In the genomic region with DNA sequence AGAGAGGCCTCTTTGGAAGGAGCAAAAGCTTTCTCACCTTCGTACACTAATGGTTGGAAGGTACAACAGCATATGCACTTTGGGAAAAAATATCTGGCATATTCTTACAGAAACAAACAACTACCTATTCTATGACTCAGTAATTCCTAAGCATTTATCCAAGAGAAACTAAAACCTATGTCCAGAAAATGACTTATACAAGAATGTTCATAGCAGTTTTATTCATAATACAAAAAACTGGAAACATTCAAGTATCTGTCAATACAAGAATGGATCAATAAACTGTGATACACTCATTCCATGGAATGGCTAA, we compare ENCODE assay signal across 22 cellular contexts.
"Had no signal": no experiment of that assay in that cellular context is flagged by ENCODE, and none has a peak within 500 bp of the region (broad histone marks: within the 10 kb centered on the region; RNA-seq: fewer than 3 reads in every experiment).

No MANE protein-coding gene starts in this region.

- H3K4me1 ChIP-seq: right atrium auricular region, spleen, testis, upper lobe of left lung had no signal

- H3K9me3 ChIP-seq: gastroesophageal sphincter, right atrium auricular region, spleen, testis, upper lobe of left lung, vagina had no signal

- H3K36me3 Mint-ChIP-seq: activated CD8-positive, alpha-beta memory T cell treated with anti-CD3 and anti-CD28 coated beads, Interleukin-2, amount 10 ng/mL, durations not matched to agents 7 days and 5 days; activated naive CD4-positive, alpha-beta T cell treated with anti-CD3 and anti-CD28 coated beads, Interleukin-2, amount 50 U/mL, for 72 hours; memory B cell; natural killer cell had no signal

- H3K27me3 Mint-ChIP-seq: activated CD4-positive, alpha-beta T cell treated with anti-CD3 and anti-CD28 coated beads for 36 hours; activated CD8-positive, alpha-beta memory T cell treated with anti-CD3 and anti-CD28 coated beads, Interleukin-2, amount 10 ng/mL, durations not matched to agents 7 days and 5 days; central memory CD8-positive, alpha-beta T cell; memory B cell had no signal

- H3K4me1 Mint-ChIP-seq: activated CD4-positive, alpha-beta T cell treated with anti-CD3 and anti-CD28 coated beads for 36 hours; central memory CD8-positive, alpha-beta T cell; memory B cell; natural killer cell had no signal

- H3K27ac ChIP-seq: epithelial cell of prostate, gastroesophageal sphincter, right atrium auricular region, spleen, testis, upper lobe of left lung, vagina had no signal

- H3K4me3 Mint-ChIP-seq: activated CD4-positive, alpha-beta T cell treated with anti-CD3 and anti-CD28 coated beads for 36 hours; activated CD8-positive, alpha-beta memory T cell treated with anti-CD3 and anti-CD28 coated beads, Interleukin-2, amount 10 ng/mL, durations not matched to agents 7 days and 5 days; activated CD8-positive, alpha-beta T cell treated with anti-CD3 and anti-CD28 coated beads, Interleukin-2, amount 10 ng/mL, durations not matched to agents 7 days and 5 days; activated T-cell treated with anti-CD3 and anti-CD28 coated beads, Interleukin-2, amount 50 U/mL, for 72 hours; central memory CD8-positive, alpha-beta T cell; memory B cell; natural killer cell had no signal

- DNase-seq: activated CD4-positive, alpha-beta T cell treated with anti-CD3 and anti-CD28 coated beads for 36 hours; activated CD4-positive, CD25-positive, alpha-beta regulatory T cell; activated CD8-positive, alpha-beta memory T cell treated with anti-CD3 and anti-CD28 coated beads, Interleukin-2, amount 10 ng/mL, durations not matched to agents 7 days and 5 days; activated naive CD4-positive, alpha-beta T cell; activated T-cell treated with anti-CD3 and anti-CD28 coated beads, Interleukin-2, amount 50 U/mL, for 72 hours; anterior cingulate cortex; effector CD8-positive, alpha-beta T cell; hippocampal formation; left colon; natural killer cell; stimulated activated naive CD8-positive, alpha-beta T cell treated with anti-CD3 and anti-CD28 coated beads, Interleukin-15, Interleukin-2, amounts not matched to agents 100 U/mL and 50 U/mL, for 24 hours; testis had no signal

- H3K4me3 ChIP-seq: gastroesophageal sphincter, right atrium auricular region, spleen, testis, upper lobe of left lung, vagina had no signal

- H3K9me3 Mint-ChIP-seq: activated naive CD4-positive, alpha-beta T cell treated with anti-CD3 and anti-CD28 coated beads, Interleukin-2, amount 50 U/mL, for 72 hours; activated T-cell treated with anti-CD3 and anti-CD28 coated beads, Interleukin-2, amount 50 U/mL, for 72 hours; central memory CD8-positive, alpha-beta T cell; memory B cell; natural killer cell had no signal

- H3K27me3 ChIP-seq: gastroesophageal sphincter, right atrium auricular region, spleen, testis, upper lobe of left lung, vagina had no signal

- ATAC-seq: activated CD4-positive, alpha-beta T cell treated with anti-CD3 and anti-CD28 coated beads for 36 hours; activated CD8-positive, alpha-beta memory T cell treated with anti-CD3 and anti-CD28 coated beads, Interleukin-2, amount 10 ng/mL, durations not matched to agents 7 days and 5 days; activated CD8-positive, alpha-beta T cell treated with anti-CD3 and anti-CD28 coated beads, Interleukin-2, amount 10 ng/mL, durations not matched to agents 7 days and 5 days; activated naive CD4-positive, alpha-beta T cell treated with anti-CD3 and anti-CD28 coated beads, Interleukin-2, amount 50 U/mL, for 72 hours; activated T-cell treated with anti-CD3 and anti-CD28 coated beads, Interleukin-2, amount 50 U/mL, for 72 hours; gastroesophageal sphincter; left colon; natural killer cell; stimulated activated naive CD8-positive, alpha-beta T cell treated with anti-CD3 and anti-CD28 coated beads, Interleukin-15, Interleukin-2, amounts not matched to agents 100 U/mL and 50 U/mL, for 24 hours had no signal

- H3K27ac Mint-ChIP-seq: activated CD4-positive, alpha-beta T cell treated with anti-CD3 and anti-CD28 coated beads for 36 hours; activated CD8-positive, alpha-beta memory T cell treated with anti-CD3 and anti-CD28 coated beads, Interleukin-2, amount 10 ng/mL, durations not matched to agents 7 days and 5 days; activated CD8-positive, alpha-beta T cell treated with anti-CD3 and anti-CD28 coated beads, Interleukin-2, amount 10 ng/mL, durations not matched to agents 7 days and 5 days; activated naive CD4-positive, alpha-beta T cell treated with anti-CD3 and anti-CD28 coated beads, Interleukin-2, amount 50 U/mL, for 72 hours; activated T-cell treated with anti-CD3 and anti-CD28 coated beads, Interleukin-2, amount 50 U/mL, for 72 hours; memory B cell; natural killer cell had no signal
